Comparison of ENCODE assay signal across 7 cellular contexts in genomic region chr9:70257991-70258691, GRCh38. TPM values are rescaled to one million over a fixed set of nuclear protein-coding genes. Genes with fewer than 3 reads are reported as not detected.
A peak's percentile ranks its signal among the peaks of the same experiment; 100 is the strongest.
DNase-seq lines count a peak whose midpoint lies in the region; ATAC-seq, FAIRE-seq and TF ChIP-seq lines count a peak whose summit lies in the region.

No MANE protein-coding gene starts in this region.

- no peaks in the 10 kb centered on the region for H3K9me3 Mint-ChIP-seq in immature natural killer cell

- peak overlapping the region; percentile 92 to 98 (median 96) for H3K27ac Mint-ChIP-seq in immature natural killer cell

- peaks cover 2 to 15% (median 15%) of the 10 kb centered on the region in 3 donors for H3K27me3 Mint-ChIP-seq in immature natural killer cell (ENCODE audit: low read depth in 3 of 3)

- H3K4me3 ChIP-seq in HL-60 (replicated peaks; ENCODE audit: insufficient read depth, low read length), result peak overlapping the region; percentile 71
- peak overlapping the region; percentile 81 for H3K4me3 ChIP-seq in bronchial epithelial cell (ENCODE audit: low read depth, low read length)
- peak overlapping the region; percentile 90 to 95 (median 93) for H3K4me3 ChIP-seq in skeletal muscle tissue (ENCODE audit: low read length in 3 of 3)

- H3K27me3 ChIP-seq in HL-60 (ENCODE audit: insufficient read depth, poor library complexity, severe bottlenecking), result no peaks in the 10 kb centered on the region
- H3K27me3 ChIP-seq in bronchial epithelial cell (ENCODE audit: control insufficient read depth, insufficient read depth, low read length), result no peaks in the 10 kb centered on the region
- no peaks in the 10 kb centered on the region for H3K27me3 ChIP-seq in skeletal muscle tissue (ENCODE audit: control insufficient read depth in 3 of 3, insufficient read depth in 3 of 3, low read length in 3 of 3)

- peaks cover 0 to 8% (median 8%) of the 10 kb centered on the region in 3 donors for H3K36me3 Mint-ChIP-seq in immature natural killer cell

- DNase-seq in GF-D8 (lab: John Stamatoyannopoulos, UW), result peak; percentile 59
- DNase-seq in HL-60 (ENCODE audit: low read depth in 1 of 2, low spot score in 1 of 2), result no peak
- peak; percentile 46 for DNase-seq in RPMI7951 (ENCODE audit: low read depth)
- DNase-seq in bronchial epithelial cell (ENCODE audit: low read depth), result peak; percentile 67
- no peak for DNase-seq in immature natural killer cell

- ATAC-seq in GM21423 (IDR thresholded peaks at IDR 0.05; ENCODE audit: unreplicated experiment), result peak; percentile 40

- H3K4me3 Mint-ChIP-seq in immature natural killer cell, result peak overlapping the region; percentile 91 to 97 (median 94)

- peaks cover 17 to 36% (median 32%) of the 10 kb centered on the region in 3 donors for H3K4me1 ChIP-seq in skeletal muscle tissue (ENCODE audit: control insufficient read depth in 3 of 3, insufficient read depth in 3 of 3, low read length in 3 of 3)

- peaks cover 48 to 54% of the 10 kb centered on the region in 2 donors for H3K4me1 Mint-ChIP-seq in immature natural killer cell

- H3K9ac ChIP-seq in skeletal muscle tissue (ENCODE audit: low read depth in 1 of 3, low read length in 3 of 3), result peak overlapping the region; percentile 93 to 99 (median 95)

- no peak for FAIRE-seq in bronchial epithelial cell (lab: Jason Lieb, UNC)

- no peaks in the 10 kb centered on the region for H3K36me3 ChIP-seq in bronchial epithelial cell (ENCODE audit: control insufficient read depth, insufficient read depth, low read length)
- H3K36me3 ChIP-seq in skeletal muscle tissue (ENCODE audit: control insufficient read depth in 3 of 3, insufficient read depth in 3 of 3, low read length in 3 of 3), result peaks cover 0 to 4% (median 4%) of the 10 kb centered on the region in 3 donors

- TF ChIP-seq CTCF in HL-60 (IDR thresholded peaks at IDR 0.05; ENCODE audit: insufficient read depth, low read length) (no peak), bronchial epithelial cell (IDR thresholded peaks at IDR 0.05; ENCODE audit: insufficient read depth, low read length, severe bottlenecking) (no peak)

- H3K27ac ChIP-seq in HL-60 (replicated peaks) (peak overlapping the region; percentile 86), skeletal muscle tissue (ENCODE audit: low read depth, low read length) (peak overlapping the region; percentile 93)

- no peaks in the 10 kb centered on the region for H3K9me3 ChIP-seq in skeletal muscle tissue (ENCODE audit: control insufficient read depth in 3 of 3, low read length in 3 of 3)

RNA-seq across cellular contexts. Expression of gene SMC5, which starts 0.6 kb away (rescaled TPM):
- total RNA-seq in RPMI7951 (2014; rRNA removed; shearing (Covaris generic)), result 19.1 and 23.9 TPM in 2 replicates
- 15.2 and 16.6 TPM in 2 replicates for total RNA-seq in bronchial epithelial cell
- polyA plus RNA-seq in immature natural killer cell, result 10 to 100 TPM in 2 of 3 donors, 1 to 10 TPM in 1; 7.0 to 24.2 (median 15.5) TPM
- 14.6 TPM for total RNA-seq in skeletal muscle tissue

Comparison
In these comparisons a context has a peak if more than half of its experiments do, and no peak if none do; other contexts are left out.
1. DNase-seq: peak in GF-D8 (single experiment), RPMI7951 (single experiment) and bronchial epithelial cell (single experiment); none in HL-60 (0 of 2) and immature natural killer cell (0 of 3).
2. Peak in every context shown above with its lines, with median percentiles within 50 percentile points of each other: H3K4me3 ChIP-seq.